7 cellular contexts compared by ENCODE assay signal in genomic region chr16:47059130-47059529, GRCh38.
DNase-seq lines count a peak whose midpoint lies in the region; ATAC-seq, FAIRE-seq and TF ChIP-seq lines count a peak whose summit lies in the region.
"Not testable (repeated sequence)": the region's sequence is repeated elsewhere in the genome, so short reads cannot be mapped to it uniquely, and the experiment has no call there.

No MANE protein-coding gene starts in this region.

- CTCF ChIA-PET in HEK293 (lab: Yijun Ruan, JAX) = interaction anchor here (0.6 to 0.7 kb wide), 2 partner anchors 91 to 1011 kb away, joined by 3 to 4 read pairs; no protein-coding TSS in a partner anchor
- CTCF ChIA-PET in GM12878 (lab: Yijun Ruan, JAX) = interaction anchor here (1.6 kb wide), 1 partner anchor 205 kb away, joined by 5 read pairs; no protein-coding TSS in a partner anchor

- TF ChIP-seq CTCF in HEK293 (tag by site-specific recombination; IDR thresholded peaks at IDR 0.05); GM12878 (IDR thresholded peaks at IDR 0.05 in 2 of 3, conservative IDR thresholded peaks at IDR 0.05 in 1 of 3; ENCODE audit: control insufficient read depth in 2 of 3, extremely low read depth in 1 of 3, insufficient read depth in 1 of 3, low read depth in 3 of 3, low read length in 3 of 3); colonic mucosa (IDR thresholded peaks at IDR 0.05); foreskin keratinocyte (conservative IDR thresholded peaks at IDR 0.05); transverse colon (IDR thresholded peaks at IDR 0.05): not testable (repeated sequence)

- 24% methylated on average over 2 of the region's 2 CpGs for WGBS in GM12878 (ENCODE audit: insufficient coverage, insufficient replicate concordance, low lambda C conversion rate, missing lambda C conversion rate)
- 66 to 75% methylated on average over 2 of the region's 2 CpGs for WGBS in transverse colon (ENCODE audit: low coverage in 1 of 2), 2 donors

- ATAC-seq in GM12878, left lobe of liver, sciatic nerve: not testable (repeated sequence)
- peak; percentile 36 for ATAC-seq in foreskin keratinocyte

- FAIRE-seq in GM12878 (lab: Jason Lieb, UNC) = peak; percentile 56

- not testable (repeated sequence) for TF ChIP-seq EP300 in GM12878 (IDR thresholded peaks at IDR 0.05; ENCODE audit: borderline replicate concordance in 1 of 2, control insufficient read depth in 1 of 2, low read depth in 2 of 2, low read length in 2 of 2); transverse colon (IDR thresholded peaks at IDR 0.05; ENCODE audit: low read depth)

- intact Hi-C loops in GM12878 (cut with micrococcal nuclease; ENCODE audit: unreplicated experiment); colonic mucosa (cut with DNase I); sciatic nerve (cut with DNase I); transverse colon (cut with DNase I; ENCODE audit: low total_unique reads): not testable (repeated sequence)

- BruUV-seq in GM12878 (replicated peaks; lab: Mats Ljungman, UMichigan) = not testable (repeated sequence)

- H2AFZ ChIP-seq in GM12878 (ENCODE audit: control insufficient read depth, low read depth, low read length) = not testable (repeated sequence)

- not testable (repeated sequence) for H3K27me3 ChIP-seq in GM12878 (replicated peaks in 1 of 2; ENCODE audit: control insufficient read depth in 2 of 2, insufficient read depth in 2 of 2, low read length in 1 of 2); colonic mucosa; foreskin keratinocyte; transverse colon

- not testable (repeated sequence) for H3K27ac ChIP-seq in HEK293 (ENCODE audit: extremely low read depth, low read depth, low read length); GM12878 (ENCODE audit: control insufficient read depth, insufficient read depth); foreskin keratinocyte
- H3K27ac ChIP-seq in colonic mucosa (peak overlapping the region; percentile 8), transverse colon (peak overlapping the region in 3 of 4 donors; percentile 34 to 71 (median 58))

- H3K4me3 ChIP-seq in HEK293 (ENCODE audit: low read depth, low read length); GM12878; colonic mucosa; transverse colon: not testable (repeated sequence)

- RAD21 ChIA-PET in GM12878 (lab: Charles Lee; ENCODE audit: unreplicated experiment) = not testable (repeated sequence)

- not testable (repeated sequence) for H3K4me1 ChIP-seq in HEK293 (ENCODE audit: control insufficient read depth, insufficient read depth, low read length); GM12878 (ENCODE audit: control insufficient read depth, insufficient read depth, low read length); colonic mucosa; foreskin keratinocyte
- peaks cover 0 to 17% (median 8%) of the 10 kb centered on the region in 4 donors for H3K4me1 ChIP-seq in transverse colon

- H3K9ac ChIP-seq in GM12878 (ENCODE audit: control insufficient read depth, insufficient read depth, low read length); colonic mucosa (ENCODE audit: low read depth in 2 of 2, low read length in 2 of 2): not testable (repeated sequence)

- not testable (repeated sequence) for TF ChIP-seq POLR2A in GM12878 (IDR thresholded peaks at IDR 0.05; ENCODE audit: low read depth, low read length); transverse colon (IDR thresholded peaks at IDR 0.05)

- H3K79me2 ChIP-seq in GM12878 (ENCODE audit: control insufficient read depth, insufficient read depth, low read length) = not testable (repeated sequence)

- not testable (repeated sequence) for DNase-seq in GM12878 (ENCODE audit: low read depth, low spot score); colonic mucosa; transverse colon
- DNase-seq in foreskin keratinocyte (peak; percentile 6 to 29), left lobe of liver (ENCODE audit: low spot score) (peak; percentile 2), sciatic nerve (ENCODE audit: low spot score) (peak; percentile 10)

- H3K36me3 ChIP-seq in HEK293 (ENCODE audit: control insufficient read depth in 2 of 2, insufficient read depth in 1 of 2, low read length in 2 of 2); GM12878 (ENCODE audit: control insufficient read depth in 2 of 2, insufficient read depth in 2 of 2, low read length in 1 of 2); colonic mucosa; transverse colon: not testable (repeated sequence)

- H3K9me3 ChIP-seq in HEK293 (ENCODE audit: control insufficient read depth, insufficient read depth, low read depth, low read length); GM12878 (replicated peaks; ENCODE audit: control insufficient read depth, insufficient read depth, low read length); colonic mucosa; transverse colon: not testable (repeated sequence)

- H4K20me1 ChIP-seq in GM12878 (ENCODE audit: control insufficient read depth, insufficient read depth) = not testable (repeated sequence)

- not testable (repeated sequence) for TF ChIP-seq RAD21 in GM12878 (IDR thresholded peaks at IDR 0.05; ENCODE audit: insufficient read depth, low read depth, low read length)

- SMC1A ChIA-PET in GM12878 (lab: Charles Lee; ENCODE audit: uncharacterized antibody, unreplicated experiment) = interaction anchor here (1.4 kb wide), 2 partner anchors 12 to 35 kb away, joined by 4 read pairs; no protein-coding TSS in a partner anchor

- POLR2A ChIA-PET in HEK293 (lab: Yijun Ruan, JAX) = not testable (repeated sequence)
- POLR2A ChIA-PET in GM12878 (lab: Charles Lee) = interaction anchor here (0.6 kb wide), 1 partner anchor 367 kb away, joined by 3 read pairs; no protein-coding TSS in a partner anchor

- in situ Hi-C loops in GM12878 (cut with MboI); transverse colon (cut with MboI; ENCODE audit: low pct_ligation_motif_present in 1 of 4, low pct_unique_long_range_greater_than_20kb in 1 of 4, low sequenced_read_pairs in 3 of 4): not testable (repeated sequence)

- not testable (repeated sequence) for H3K4me2 ChIP-seq in GM12878 (ENCODE audit: control insufficient read depth, insufficient read depth)
